16 cellular contexts compared by ENCODE assay signal in the genomic region with DNA sequence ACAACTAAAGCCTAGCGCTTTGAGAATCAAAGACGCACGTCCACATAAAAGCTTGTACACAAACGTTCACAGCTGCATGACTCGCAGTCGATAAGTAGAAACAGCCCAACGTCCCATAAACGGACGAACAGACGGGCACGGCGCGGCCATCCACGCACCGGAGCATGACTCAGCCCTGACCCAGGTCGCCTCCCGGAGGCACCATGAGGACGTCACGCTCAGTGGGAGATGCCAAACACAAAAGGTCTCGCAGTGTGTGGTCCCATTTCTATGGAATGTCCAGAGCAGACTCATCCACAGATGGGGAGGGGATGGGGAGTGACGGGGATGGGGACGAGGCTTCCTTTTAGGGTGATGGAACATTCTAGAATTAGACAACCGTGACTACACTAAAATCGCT. TPM values are rescaled to one million over a fixed set of nuclear protein-coding genes. Genes with fewer than 3 reads are reported as not detected.
DNase-seq lines count a peak whose midpoint lies in the region; ATAC-seq and TF ChIP-seq lines count a peak whose summit lies in the region.
"Had no signal": no experiment of that assay in that cellular context is flagged by ENCODE, and none has a peak within 500 bp of the region (broad histone marks: within the 10 kb centered on the region; RNA-seq: fewer than 3 reads in every experiment).

No MANE protein-coding gene starts in this region.

- peaks cover 1 to 7% of the 10 kb centered on the region in 2 donors for H3K36me3 Mint-ChIP-seq in activated T-cell treated with anti-CD3 and anti-CD28 coated beads, Interleukin-2, amount 50 U/mL, for 72 hours (ENCODE audit: insufficient read depth in 2 of 2)

- H3K4me3 Mint-ChIP-seq in activated T-cell treated with anti-CD3 and anti-CD28 coated beads, Interleukin-2, amount 50 U/mL, for 72 hours: no peak overlapping the region
- H3K4me3 Mint-ChIP-seq: activated CD4-positive, alpha-beta memory T cell treated with anti-CD3 and anti-CD28 coated beads, Interleukin-2, amount 10 ng/mL, durations not matched to agents 7 days and 5 days; effector memory CD8-positive, alpha-beta T cell; T-helper 17 cell had no signal

- 62 to 69% (median 66%) methylated on average over 24 of the region's 24 CpGs for WGBS in ovary, 3 donors

- no peaks in the 10 kb centered on the region for H3K4me1 ChIP-seq in ovary (ENCODE audit: insufficient read depth)

- H3K9me3 Mint-ChIP-seq in activated T-cell treated with anti-CD3 and anti-CD28 coated beads, Interleukin-2, amount 50 U/mL, for 72 hours: no peaks in the 10 kb centered on the region
- H3K9me3 Mint-ChIP-seq: activated CD4-positive, alpha-beta memory T cell treated with anti-CD3 and anti-CD28 coated beads, Interleukin-2, amount 10 ng/mL, durations not matched to agents 7 days and 5 days; effector memory CD8-positive, alpha-beta T cell had no signal

- TF ChIP-seq POLR2A in ovary (IDR thresholded peaks at IDR 0.05): no peak

- intact Hi-C loops in ovary (cut with DNase I) (loop anchor here in 1 of 4 donors (10.0 kb wide), 1 partner anchor 89 kb away; a partner anchor contains a TSS), Right ventricle myocardium superior (cut with DNase I) (no loop called here)

- H3K27me3 ChIP-seq in ovary: no peaks in the 10 kb centered on the region

- TF ChIP-seq CTCF in astrocyte of the spinal cord (IDR thresholded peaks at IDR 0.05; ENCODE audit: low read depth, low read length): no peak
- TF ChIP-seq CTCF in ovary (IDR thresholded peaks at IDR 0.05): no peak

- no peaks in the 10 kb centered on the region for H3K9me3 ChIP-seq in ovary

- in situ Hi-C loops in ACHN (cut with HindIII; ENCODE audit: low pct_ligation_motif_present, low pct_unique_long_range_greater_than_20kb, low sequenced_read_pairs): no loop called here
- in situ Hi-C loops in astrocyte of the spinal cord (cut with HindIII; ENCODE audit: low sequenced_read_pairs): no loop called here

- no peaks in the 10 kb centered on the region for H3K36me3 ChIP-seq in ovary

- H3K4me1 Mint-ChIP-seq in activated T-cell treated with anti-CD3 and anti-CD28 coated beads, Interleukin-2, amount 50 U/mL, for 72 hours (ENCODE audit: low read depth): no peaks in the 10 kb centered on the region

- DNase-seq in ACHN: peak; percentile 72
- peak; percentile 24 for DNase-seq in HT-29 (ENCODE audit: low spot score)
- DNase-seq in astrocyte of the spinal cord (ENCODE audit: low read depth, low spot score): peak; percentile 99
- DNase-seq in iris pigment epithelial cell (ENCODE audit: low read depth): peak; percentile 91
- no peak for DNase-seq in NCI-H446 treated with DMSO at 0.1 percent for 48 hours (lab: John Stamatoyannopoulos, UW)
- DNase-seq in activated T-cell treated with anti-CD3 and anti-CD28 coated beads, Interleukin-2, amount 50 U/mL, for 72 hours: no peak
- DNase-seq in ovary: no peak
- DNase-seq in Right ventricle myocardium superior: no peak
- DNase-seq: activated CD4-positive, alpha-beta memory T cell treated with anti-CD3 and anti-CD28 coated beads, Interleukin-2, amount 10 ng/mL, durations not matched to agents 7 days and 5 days; activated naive CD4-positive, alpha-beta T cell treated with anti-CD3 and anti-CD28 coated beads, Interleukin-2, amount 50 U/mL, for 16 hours; effector memory CD8-positive, alpha-beta T cell; NCI-H1436 treated with DMSO at 0.1 percent for 48 hours; small intestine; T-helper 17 cell had no signal

- no peak overlapping the region for H3K27ac ChIP-seq in ovary
- H3K27ac ChIP-seq: C4-2B had no signal

- TF ChIP-seq EP300 in ovary (IDR thresholded peaks at IDR 0.05): no peak

- ATAC-seq in activated T-cell treated with anti-CD3 and anti-CD28 coated beads, Interleukin-2, amount 50 U/mL, for 72 hours (replicated peaks in 1 of 2): no peak
- no peak for ATAC-seq in Right ventricle myocardium superior (ENCODE audit: poor library complexity)
- ATAC-seq: effector memory CD8-positive, alpha-beta T cell; T-helper 17 cell had no signal

- H3K27ac Mint-ChIP-seq in activated T-cell treated with anti-CD3 and anti-CD28 coated beads, Interleukin-2, amount 50 U/mL, for 72 hours: no peak overlapping the region
- H3K27ac Mint-ChIP-seq: activated CD4-positive, alpha-beta memory T cell treated with anti-CD3 and anti-CD28 coated beads, Interleukin-2, amount 10 ng/mL, durations not matched to agents 7 days and 5 days; effector memory CD8-positive, alpha-beta T cell; T-helper 17 cell had no signal

- no peak overlapping the region for H3K4me3 ChIP-seq in astrocyte of the spinal cord (ENCODE audit: low read depth, low read length)
- no peak overlapping the region for H3K4me3 ChIP-seq in ovary

- no peaks in the 10 kb centered on the region for H3K27me3 Mint-ChIP-seq in activated T-cell treated with anti-CD3 and anti-CD28 coated beads, Interleukin-2, amount 50 U/mL, for 72 hours (ENCODE audit: low read depth)
- H3K27me3 Mint-ChIP-seq: activated CD4-positive, alpha-beta memory T cell treated with anti-CD3 and anti-CD28 coated beads, Interleukin-2, amount 10 ng/mL, durations not matched to agents 7 days and 5 days; effector memory CD8-positive, alpha-beta T cell; T-helper 17 cell had no signal

RNA-seq across cellular contexts. Expression of a gene that starts 9.4 kb away (rescaled TPM):
- 74.3 and 89.6 TPM in 2 replicates for total RNA-seq in HT-29 (2014; rRNA removed; shearing (Covaris generic))
- 10 to 100 TPM; 62.7 to 79.0 TPM for total RNA-seq in activated T-cell treated with anti-CD3 and anti-CD28 coated beads, Interleukin-2, amount 50 U/mL, for 72 hours
- total RNA-seq in ovary (10 to 100 TPM; 19.9 to 52.3 (median 43.9) TPM), Right ventricle myocardium superior (54.5 TPM)
- 10 to 100 TPM; 13.5 to 39.6 TPM for polyA plus RNA-seq in ovary

RNA-seq across cellular contexts. Expression of a gene that starts 15.7 kb away (rescaled TPM):
- 0.05 and 0.36 TPM in 2 replicates for total RNA-seq in HT-29 (2014; rRNA removed; shearing (Covaris generic))
- not detected for total RNA-seq in activated T-cell treated with anti-CD3 and anti-CD28 coated beads, Interleukin-2, amount 50 U/mL, for 72 hours
- total RNA-seq in ovary (1 to 10 TPM in 6 of 7 donors, under 1 TPM in 1; 0.23 to 4.4 (median 2.2) TPM), Right ventricle myocardium superior (not detected)
- polyA plus RNA-seq in ovary: 1 to 10 TPM in 1 of 2 donors, not detected in 1; 4.2 TPM
- total RNA-seq: activated CD4-positive, alpha-beta memory T cell treated with anti-CD3 and anti-CD28 coated beads, Interleukin-2, amount 10 ng/mL, durations not matched to agents 7 days and 5 days had no signal

RNA-seq across cellular contexts. Expression of a gene that starts 34.3 kb away (rescaled TPM):
- total RNA-seq in HT-29 (2014; rRNA removed; shearing (Covaris generic)): 0.10 TPM in 1 of 2 replicates, not detected in the other
- total RNA-seq in activated T-cell treated with anti-CD3 and anti-CD28 coated beads, Interleukin-2, amount 50 U/mL, for 72 hours: 1 to 10 TPM in 1 of 2 donors, under 1 TPM in 1; 0.81 to 1.1 TPM
- total RNA-seq in ovary (under 1 TPM in 3 of 7 donors, not detected in 4; 0.07 to 0.23 (median 0.10) TPM), Right ventricle myocardium superior (4.1 TPM)
- polyA plus RNA-seq in ovary: under 1 TPM in 1 of 2 donors, not detected in 1; 0.13 TPM
- total RNA-seq: ureter had no signal

RNA-seq across cellular contexts. Expression of a gene that starts 39.0 kb away (rescaled TPM):
- 123 TPM in 2 replicates for total RNA-seq in HT-29 (2014; rRNA removed; shearing (Covaris generic))
- 10 to 100 TPM; 72.8 to 91.8 TPM for total RNA-seq in activated T-cell treated with anti-CD3 and anti-CD28 coated beads, Interleukin-2, amount 50 U/mL, for 72 hours
- total RNA-seq in ovary (10 to 100 TPM; 26.6 to 52.2 (median 34.5) TPM), Right ventricle myocardium superior (21.2 TPM)
- 10 to 100 TPM in 1 of 2 donors, 1 to 10 TPM in 1; 1.5 to 29.4 TPM for polyA plus RNA-seq in ovary

RNA-seq across cellular contexts. Expression of a gene that starts 51.6 kb away (rescaled TPM):
- total RNA-seq in HT-29 (2014; rRNA removed; shearing (Covaris generic)): 725 and 781 TPM in 2 replicates
- total RNA-seq in activated T-cell treated with anti-CD3 and anti-CD28 coated beads, Interleukin-2, amount 50 U/mL, for 72 hours: 100 to 1,000 TPM; 144 to 162 TPM
- total RNA-seq in ovary: 100 to 1,000 TPM; 225 to 484 (median 324) TPM
- polyA plus RNA-seq in ovary: 100 to 1,000 TPM; 111 to 290 TPM
- 1,928 TPM for total RNA-seq in Right ventricle myocardium superior

Comparison
In these comparisons a context has a peak if more than half of its experiments do, and no peak if none do; other contexts are left out.
1. DNase-seq: peak in ACHN (single experiment), HT-29 (single experiment), astrocyte of the spinal cord (single experiment) and iris pigment epithelial cell (single experiment); none in NCI-H446 treated with DMSO at 0.1 percent for 48 hours (single experiment), activated T-cell treated with anti-CD3 and anti-CD28 coated beads, Interleukin-2, amount 50 U/mL, for 72 hours (0 of 2), ovary (0 of 5) and Right ventricle myocardium superior (single experiment).